Comparison of ENCODE assay signal across 1 cellular context in the genomic region with DNA sequence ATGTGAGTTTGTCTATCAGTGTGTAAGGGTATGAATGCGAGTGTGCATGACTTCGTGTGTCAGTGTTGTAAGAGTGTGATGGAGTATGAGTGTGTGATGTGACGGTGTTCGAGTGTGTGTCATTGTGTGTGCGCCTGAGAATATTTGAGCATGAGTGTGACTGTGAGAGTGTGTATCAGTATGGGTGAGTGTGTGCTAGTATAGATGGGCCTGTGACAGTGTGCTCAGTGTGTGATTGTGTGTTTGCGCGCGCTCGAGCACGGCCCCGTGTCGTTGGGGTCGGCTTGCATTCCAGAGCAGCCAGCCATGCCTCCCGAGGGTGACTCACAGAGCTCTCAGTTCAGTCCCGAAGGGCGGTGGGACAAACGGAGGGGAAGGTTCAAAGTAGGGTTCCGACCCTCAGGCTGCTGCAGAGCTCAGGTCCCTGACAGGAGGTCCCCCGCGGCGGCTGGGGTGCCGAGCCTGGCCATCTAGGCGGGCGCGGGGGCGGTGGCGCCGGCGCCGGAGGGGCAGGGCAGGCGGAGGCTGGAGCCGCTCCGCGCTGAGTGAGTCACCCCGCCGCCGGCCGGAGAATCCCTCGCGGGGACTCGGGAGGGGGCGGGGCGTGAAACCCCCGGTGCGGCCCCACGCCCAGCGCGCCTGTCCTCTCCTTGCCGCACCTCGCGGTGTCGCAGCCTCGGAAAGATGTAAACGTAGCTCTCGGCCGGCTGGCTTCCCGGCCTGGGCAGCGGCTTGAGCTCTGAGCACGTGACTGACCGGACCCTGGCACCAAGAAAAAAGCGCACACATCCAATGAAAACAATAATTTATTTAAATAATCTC.
A peak's percentile ranks its signal among the peaks of the same experiment; 100 is the strongest.
TF ChIP-seq lines count a peak whose summit lies in the region.

No MANE protein-coding gene starts in this region.

TF ChIP-seq in K562, 482 proteins besides CTCF, POLR2A, EP300 and RAD21 (continued from another document and continues in another):
- TF ChIP-seq TCF7 (IDR thresholded peaks at IDR 0.05; ENCODE audit: borderline replicate concordance) (peak; percentile 84; the same call in 1 of the 2 replicates), FOXK2 (conservative IDR thresholded peaks at IDR 0.05 in 1 of 2, IDR thresholded peaks at IDR 0.05 in 1 of 2; ENCODE audit: low read depth in 2 of 2) (peak; percentile 33 to 56; a peak in 2 of 4 replicates), ZNF551 (CRISPR knock-in tag; IDR thresholded peaks at IDR 0.05) (no peak), TGIF2 (CRISPR knock-in tag; IDR thresholded peaks at IDR 0.05) (no peak), ELF4 (CRISPR knock-in tag; IDR thresholded peaks at IDR 0.05) (peak; percentile 89), ZNF184 (CRISPR knock-in tag; IDR thresholded peaks at IDR 0.05) (no peak), SMAD4 (CRISPR knock-in tag; conservative IDR thresholded peaks at IDR 0.05) (peak; percentile 97), YY1 (IDR thresholded peaks at IDR 0.05; ENCODE audit: borderline replicate concordance in 1 of 3, control insufficient read depth in 1 of 3, extremely low read depth in 1 of 3, insufficient read depth in 3 of 3, insufficient read length in 1 of 3, insufficient replicate concordance in 2 of 3, low read depth in 1 of 3, low read length in 2 of 3) (peak in 1 of 3 experiments; percentile 39), RBFOX2 (IDR thresholded peaks at IDR 0.05; ENCODE audit: low read depth, low read length) (peak; percentile 91), RNF2 (IDR thresholded peaks at IDR 0.05) (peak; percentile 82; the same call in 1 of the 2 replicates), CBX5 (IDR thresholded peaks at IDR 0.05; ENCODE audit: borderline replicate concordance, low read depth) (peak; percentile 7; the same call in 1 of the 2 replicates), FOXA3 (CRISPR knock-in tag; conservative IDR thresholded peaks at IDR 0.05 in 1 of 2, IDR thresholded peaks at IDR 0.05 in 1 of 2) (no peak; a peak in 1 of 4 replicates), KLF16 (IDR thresholded peaks at IDR 0.05) (no peak), MYNN (IDR thresholded peaks at IDR 0.05) (peak; percentile 28; the same call in 1 of the 2 replicates), MYNN (CRISPR knock-in tag; IDR thresholded peaks at IDR 0.05) (no peak), KLF10 (CRISPR knock-in tag; IDR thresholded peaks at IDR 0.05) (0 out of 2 replicates have a peak, but pooled peaks have one; percentile 31), ZNF318 (IDR thresholded peaks at IDR 0.05; ENCODE audit: borderline replicate concordance in 1 of 2, low read depth in 1 of 2) (no peak), HNRNPLL (IDR thresholded peaks at IDR 0.05; ENCODE audit: low read depth, low read length, poor library complexity, severe bottlenecking) (peak; percentile 73), TEAD2 (tag; IDR thresholded peaks at IDR 0.05) (no peak), EHMT2 (IDR thresholded peaks at IDR 0.05) (peak; percentile 72), KLF6 (CRISPR knock-in tag; IDR thresholded peaks at IDR 0.05; ENCODE audit: borderline replicate concordance) (no peak), ATF6 (CRISPR knock-in tag; IDR thresholded peaks at IDR 0.05) (peak; percentile 83; the same call in 1 of the 2 replicates), SAFB2 (IDR thresholded peaks at IDR 0.05; ENCODE audit: borderline replicate concordance, low read depth, low read length, severe bottlenecking) (no peak), POLR3G (IDR thresholded peaks at IDR 0.05; ENCODE audit: extremely low read depth, insufficient read length, insufficient replicate concordance) (no peak), ZNF311 (CRISPR knock-in tag; IDR thresholded peaks at IDR 0.05) (no peak), CHAMP1 (IDR thresholded peaks at IDR 0.05) (no peak), MCM7 (IDR thresholded peaks at IDR 0.05) (no peak), HDAC6 (IDR thresholded peaks at IDR 0.05; ENCODE audit: low read depth, low read length) (no peak), PHB (CRISPR knock-in tag; IDR thresholded peaks at IDR 0.05) (no peak), HMG20B (CRISPR knock-in tag; IDR thresholded peaks at IDR 0.05) (no peak), RFX1 (IDR thresholded peaks at IDR 0.05) (no peak)
- TF ChIP-seq, protein P1, sequence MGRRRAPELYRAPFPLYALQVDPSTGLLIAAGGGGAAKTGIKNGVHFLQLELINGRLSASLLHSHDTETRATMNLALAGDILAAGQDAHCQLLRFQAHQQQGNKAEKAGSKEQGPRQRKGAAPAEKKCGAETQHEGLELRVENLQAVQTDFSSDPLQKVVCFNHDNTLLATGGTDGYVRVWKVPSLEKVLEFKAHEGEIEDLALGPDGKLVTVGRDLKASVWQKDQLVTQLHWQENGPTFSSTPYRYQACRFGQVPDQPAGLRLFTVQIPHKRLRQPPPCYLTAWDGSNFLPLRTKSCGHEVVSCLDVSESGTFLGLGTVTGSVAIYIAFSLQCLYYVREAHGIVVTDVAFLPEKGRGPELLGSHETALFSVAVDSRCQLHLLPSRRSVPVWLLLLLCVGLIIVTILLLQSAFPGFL (CRISPR knock-in tag; IDR thresholded peaks at IDR 0.05) = no peak
- TF ChIP-seq, protein P2, sequence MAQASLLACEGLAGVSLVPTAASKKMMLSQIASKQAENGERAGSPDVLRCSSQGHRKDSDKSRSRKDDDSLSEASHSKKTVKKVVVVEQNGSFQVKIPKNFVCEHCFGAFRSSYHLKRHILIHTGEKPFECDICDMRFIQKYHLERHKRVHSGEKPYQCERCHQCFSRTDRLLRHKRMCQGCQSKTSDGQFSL (CRISPR knock-in tag; IDR thresholded peaks at IDR 0.05) = peak; percentile 71
- TF ChIP-seq, protein P2 (tag; IDR thresholded peaks at IDR 0.05) = no peak
- TF ChIP-seq, protein P3, sequence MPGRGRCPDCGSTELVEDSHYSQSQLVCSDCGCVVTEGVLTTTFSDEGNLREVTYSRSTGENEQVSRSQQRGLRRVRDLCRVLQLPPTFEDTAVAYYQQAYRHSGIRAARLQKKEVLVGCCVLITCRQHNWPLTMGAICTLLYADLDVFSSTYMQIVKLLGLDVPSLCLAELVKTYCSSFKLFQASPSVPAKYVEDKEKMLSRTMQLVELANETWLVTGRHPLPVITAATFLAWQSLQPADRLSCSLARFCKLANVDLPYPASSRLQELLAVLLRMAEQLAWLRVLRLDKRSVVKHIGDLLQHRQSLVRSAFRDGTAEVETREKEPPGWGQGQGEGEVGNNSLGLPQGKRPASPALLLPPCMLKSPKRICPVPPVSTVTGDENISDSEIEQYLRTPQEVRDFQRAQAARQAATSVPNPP (IDR thresholded peaks at IDR 0.05; ENCODE audit: borderline replicate concordance, insufficient read depth, insufficient read length) = no peak
- TF ChIP-seq, protein P4, sequence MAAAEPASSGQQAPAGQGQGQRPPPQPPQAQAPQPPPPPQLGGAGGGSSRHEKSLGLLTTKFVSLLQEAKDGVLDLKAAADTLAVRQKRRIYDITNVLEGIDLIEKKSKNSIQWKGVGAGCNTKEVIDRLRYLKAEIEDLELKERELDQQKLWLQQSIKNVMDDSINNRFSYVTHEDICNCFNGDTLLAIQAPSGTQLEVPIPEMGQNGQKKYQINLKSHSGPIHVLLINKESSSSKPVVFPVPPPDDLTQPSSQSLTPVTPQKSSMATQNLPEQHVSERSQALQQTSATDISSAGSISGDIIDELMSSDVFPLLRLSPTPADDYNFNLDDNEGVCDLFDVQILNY (CRISPR knock-in tag; IDR thresholded peaks at IDR 0.05) = peak; percentile 80; the same call in 1 of the 2 replicates
